ENCODE assay signal across 29 cellular contexts in genomic region chr3:114344492-114344891, GRCh38. TPM values are rescaled to one million over a fixed set of nuclear protein-coding genes. Genes with fewer than 3 reads are reported as not detected.
"Had no signal": no experiment of that assay in that cellular context is flagged by ENCODE, and none has a peak within 500 bp of the region (broad histone marks: within the 10 kb centered on the region; RNA-seq: fewer than 3 reads in every experiment).

No MANE protein-coding gene starts in this region.

- DNase-seq: effector memory CD8-positive, alpha-beta T cell; erythroblast; esophagus squamous epithelium; foreskin melanocyte; glutamatergic neuron; heart right ventricle; hippocampal formation; left cardiac atrium; left lung; mesendoderm; midbrain; naive thymus-derived CD4-positive, alpha-beta T cell; nephron progenitor cell; nucleus accumbens; psoas muscle; right cardiac atrium; sigmoid colon; stimulated activated CD4-positive, alpha-beta T cell treated with anti-CD3 and anti-CD28 coated beads, Interleukin-2, amount 100 ng/mL, for 24 hours; stimulated activated CD4-positive, alpha-beta T cell treated with anti-CD3 and anti-CD28 coated beads, Interleukin-4, amount 100 ng/mL, for 24 hours; thyroid gland; trophoblast cell had no signal

- H3K4me3 Mint-ChIP-seq: naive thymus-derived CD4-positive, alpha-beta T cell; nephron progenitor cell; stimulated activated memory B cell treated with anti-CD40 and anti-IgM and Interleukin-4, amounts not matched to agents 10 μg/mL and 1 μg/mL and 100 μg/mL, for 72 hours; stimulated activated naive CD8-positive, alpha-beta T cell treated with anti-CD3 and anti-CD28 coated beads, Interleukin-15, Interleukin-2, amounts not matched to agents 100 ng/mL and 50 ng/mL, for 24 hours had no signal

- ATAC-seq: effector memory CD8-positive, alpha-beta T cell; heart right ventricle; left cardiac atrium; left lung; naive thymus-derived CD4-positive, alpha-beta T cell; right cardiac atrium; stimulated activated memory B cell treated with anti-CD40 and anti-IgM and Interleukin-4, amounts not matched to agents 10 μg/mL and 1 μg/mL and 100 μg/mL, for 72 hours had no signal

- H3K9me3 Mint-ChIP-seq: effector memory CD8-positive, alpha-beta T cell; naive thymus-derived CD4-positive, alpha-beta T cell; nephron progenitor cell; stimulated activated memory B cell treated with anti-CD40 and anti-IgM and Interleukin-4, amounts not matched to agents 10 μg/mL and 1 μg/mL and 100 μg/mL, for 72 hours; stimulated activated naive CD8-positive, alpha-beta T cell treated with anti-CD3 and anti-CD28 coated beads, Interleukin-15, Interleukin-2, amounts not matched to agents 100 ng/mL and 50 ng/mL, for 24 hours had no signal

- H3K27ac Mint-ChIP-seq: naive thymus-derived CD4-positive, alpha-beta T cell; nephron progenitor cell; stimulated activated memory B cell treated with anti-CD40 and anti-IgM and Interleukin-4, amounts not matched to agents 10 μg/mL and 1 μg/mL and 100 μg/mL, for 72 hours; stimulated activated naive CD8-positive, alpha-beta T cell treated with anti-CD3 and anti-CD28 coated beads, Interleukin-15, Interleukin-2, amounts not matched to agents 100 ng/mL and 50 ng/mL, for 24 hours had no signal

- H3K27me3 Mint-ChIP-seq: effector memory CD8-positive, alpha-beta T cell; naive thymus-derived CD4-positive, alpha-beta T cell; stimulated activated memory B cell treated with anti-CD40 and anti-IgM and Interleukin-4, amounts not matched to agents 10 μg/mL and 1 μg/mL and 100 μg/mL, for 72 hours; stimulated activated naive CD8-positive, alpha-beta T cell treated with anti-CD3 and anti-CD28 coated beads, Interleukin-15, Interleukin-2, amounts not matched to agents 100 ng/mL and 50 ng/mL, for 24 hours had no signal

RNA-seq across cellular contexts. Expression of gene TIGIT, which starts 50.7 kb away (rescaled TPM):
- total RNA-seq: dermis microvascular lymphatic vessel endothelial cell, kidney epithelial cell, lung microvascular endothelial cell, osteocyte, renal cortical epithelial cell, skeletal muscle tissue had no signal
